ENCODE assay signal across 8 cellular contexts in the genomic region with DNA sequence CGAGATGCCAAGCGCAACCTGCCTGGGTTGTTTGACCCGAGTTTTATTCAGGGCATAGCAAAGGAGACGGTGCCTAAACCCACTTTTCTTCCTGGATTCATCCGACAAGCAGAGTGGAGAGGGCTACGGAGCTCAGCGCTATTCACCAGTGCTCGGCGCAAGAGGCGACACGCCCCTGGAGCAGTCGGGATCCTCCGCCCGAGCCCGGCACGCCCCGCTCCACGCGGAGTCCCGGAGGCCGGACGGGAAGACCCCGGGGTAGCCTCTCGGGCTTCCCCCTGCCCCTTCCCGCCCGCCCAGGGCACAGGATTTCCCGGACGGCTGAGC. TPM values are rescaled to one million over a fixed set of nuclear protein-coding genes. Genes with fewer than 3 reads are reported as not detected.
A peak's percentile ranks its signal among the peaks of the same experiment; 100 is the strongest.
DNase-seq lines count a peak whose midpoint lies in the region; ATAC-seq and TF ChIP-seq lines count a peak whose summit lies in the region.

No MANE protein-coding gene starts in this region.

- TF ChIP-seq CTCF in Caco-2 (IDR thresholded peaks at IDR 0.05; ENCODE audit: insufficient read depth in 1 of 2, low read depth in 1 of 2, low read length in 1 of 2, severe bottlenecking in 1 of 2, unreplicated experiment in 1 of 2), result no peak
- TF ChIP-seq CTCF in coronary artery (IDR thresholded peaks at IDR 0.05), result no peak
- no peak for TF ChIP-seq CTCF in left lung (IDR thresholded peaks at IDR 0.05)

- H3K9me3 ChIP-seq in Caco-2, result no peaks in the 10 kb centered on the region
- H3K9me3 ChIP-seq in T-helper 17 cell (ENCODE audit: control insufficient read depth, low read length, poor library complexity, severe bottlenecking), result no peaks in the 10 kb centered on the region
- no peaks in the 10 kb centered on the region for H3K9me3 ChIP-seq in left lung

- H3K27me3 ChIP-seq in Caco-2 (replicated peaks; ENCODE audit: control insufficient read depth, insufficient read depth, low read length) (no peaks in the 10 kb centered on the region), left lung (no peaks in the 10 kb centered on the region)

- H3K9me3 Mint-ChIP-seq in Caco-2 (ENCODE audit: unreplicated experiment), result no peaks in the 10 kb centered on the region

- H3K4me1 Mint-ChIP-seq in Caco-2 (ENCODE audit: low read depth, unreplicated experiment) (peaks cover 36% of the 10 kb centered on the region), T-helper 17 cell (peaks cover 48% of the 10 kb centered on the region)

- intact Hi-C loops in Caco-2 (cut with micrococcal nuclease; ENCODE audit: unreplicated experiment), result loop anchor here (2.0 to 5.0 kb wide), 4 partner anchors 27 to 163 kb away; no protein-coding TSS in a partner anchor
- intact Hi-C loops in left lung (cut with DNase I), result no loop called here

- POLR2A ChIA-PET in Caco-2 (lab: Charles Lee), result interaction anchor here (0.6 to 1.2 kb wide), 4 partner anchors 9 to 154 kb away, joined by 3 to 5 read pairs (median 4); no protein-coding TSS in a partner anchor

- CTCF ChIA-PET in Caco-2 (lab: Charles Lee), result interaction anchor here (0.7 to 3.5 kb wide), 4 partner anchors 90 to 172 kb away, joined by 4 to 10 read pairs (median 6); no protein-coding TSS in a partner anchor

- ATAC-seq in GM19467 (IDR thresholded peaks at IDR 0.05; ENCODE audit: unreplicated experiment), result peak; percentile 21
- ATAC-seq in HG03571 (IDR thresholded peaks at IDR 0.05; ENCODE audit: unreplicated experiment), result peak; percentile 34
- ATAC-seq in T-helper 17 cell, result peak; percentile 25
- peak; percentile 79 for ATAC-seq in left lung

- H3K4me3 Mint-ChIP-seq in Caco-2 (ENCODE audit: unreplicated experiment) (peak overlapping the region; percentile 91), T-helper 17 cell (peak overlapping the region; percentile 97)

- peak overlapping the region; percentile 84 for H3K4me3 ChIP-seq in Caco-2 (ENCODE audit: low read depth, low read length)
- H3K4me3 ChIP-seq in coronary artery, result peak overlapping the region; percentile 86
- H3K4me3 ChIP-seq in left lung, result peak overlapping the region; percentile 90 to 92

- DNase-seq in Caco-2, result peak; percentile 62 to 68
- peak in 2 of 3 donors; percentile 41 to 48 for DNase-seq in T-helper 17 cell
- DNase-seq in coronary artery (ENCODE audit: low spot score), result peak; percentile 85
- DNase-seq in left lung, result peak; percentile 78 to 94
- peak; percentile 62 for DNase-seq in stimulated activated CD4-positive, alpha-beta T cell treated with anti-CD3 and anti-CD28 coated beads, Interleukin-4, amount 100 ng/mL, for 24 hours
- no peak for DNase-seq in NCI-H446 (lab: John Stamatoyannopoulos, UW)

- H3K27me3 Mint-ChIP-seq in Caco-2 (ENCODE audit: insufficient read depth, unreplicated experiment) (no peaks in the 10 kb centered on the region), T-helper 17 cell (no peaks in the 10 kb centered on the region)

- H3K27ac ChIP-seq in coronary artery (peak overlapping the region; percentile 77 to 97), left lung (peak overlapping the region; percentile 96 to 99)

- no TSS peak for BruUV-seq in Caco-2 (replicated peaks; lab: Mats Ljungman, UMichigan)

- H3K36me3 Mint-ChIP-seq in Caco-2 (ENCODE audit: insufficient read depth, unreplicated experiment), result peaks cover 51% of the 10 kb centered on the region
- H3K36me3 Mint-ChIP-seq in T-helper 17 cell (ENCODE audit: low read depth), result peaks cover 16% of the 10 kb centered on the region

- peak overlapping the region; percentile 43 for H3K27ac Mint-ChIP-seq in Caco-2 (ENCODE audit: unreplicated experiment)
- peak overlapping the region; percentile 97 for H3K27ac Mint-ChIP-seq in T-helper 17 cell

- peaks cover 45% of the 10 kb centered on the region for H3K4me1 ChIP-seq in Caco-2
- H3K4me1 ChIP-seq in left lung, result peaks cover 22 to 49% of the 10 kb centered on the region in 2 donors

- peaks cover 2% of the 10 kb centered on the region; the same call in 1 of the 2 replicates for H3K36me3 ChIP-seq in Caco-2 (ENCODE audit: control insufficient read depth, insufficient read depth, low read length)
- H3K36me3 ChIP-seq in left lung, result no peaks in the 10 kb centered on the region

RNA-seq across cellular contexts. Expression of gene SERINC5, which starts 0.5 kb away (rescaled TPM):
- total RNA-seq in Caco-2 (2022) (225 and 226 TPM in 2 replicates), T-helper 17 cell (100 to 1,000 TPM; 118 to 119 TPM), left lung (10 to 100 TPM; 57.0 to 80.7 TPM)

Comparison
In these comparisons a context has a peak if more than half of its experiments do, and no peak if none do; other contexts are left out.
1. DNase-seq: peak in Caco-2 (2 of 2), T-helper 17 cell (2 of 3), coronary artery (single experiment), left lung (2 of 2) and stimulated activated CD4-positive, alpha-beta T cell treated with anti-CD3 and anti-CD28 coated beads, Interleukin-4, amount 100 ng/mL, for 24 hours (single experiment); none in NCI-H446 (0 of 2).
2. ATAC-seq: peak in every context shown above with its lines; median percentile 79 in left lung; 34 in HG03571; 25 in T-helper 17 cell; 21 in GM19467.
3. Peak in every context shown above with its lines, with median percentiles within 50 percentile points of each other: H3K4me3 ChIP-seq.